15 cellular contexts compared by ENCODE assay signal in the genomic region with DNA sequence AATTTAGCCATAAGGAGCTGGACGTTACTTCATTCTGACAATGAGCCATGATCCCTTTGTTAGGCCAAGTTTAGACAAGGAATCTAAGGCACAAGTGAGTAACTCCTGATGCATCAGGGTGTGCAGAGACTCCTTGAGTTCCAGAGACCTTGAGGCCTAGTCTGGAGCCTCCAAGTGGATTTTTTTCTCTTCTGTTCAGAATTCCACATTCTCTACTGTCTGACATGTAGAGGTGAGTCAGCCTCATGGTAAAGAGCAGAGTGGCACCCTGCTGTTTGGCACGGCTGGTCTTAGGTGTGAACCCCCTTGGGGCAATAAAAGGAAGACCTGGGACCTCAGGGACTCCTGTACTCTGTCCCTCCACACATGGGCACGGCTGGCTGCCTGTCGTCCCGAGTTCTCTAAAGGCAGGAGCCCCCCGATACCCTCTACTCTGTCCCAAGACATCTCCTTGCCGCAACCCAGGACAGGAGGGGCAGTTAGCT. TPM values are rescaled to one million over a fixed set of nuclear protein-coding genes. Genes with fewer than 3 reads are reported as not detected.
A peak's percentile ranks its signal among the peaks of the same experiment; 100 is the strongest.
DNase-seq lines count a peak whose midpoint lies in the region; ATAC-seq, FAIRE-seq and TF ChIP-seq lines count a peak whose summit lies in the region.
"Had no signal": no experiment of that assay in that cellular context is flagged by ENCODE, and none has a peak within 500 bp of the region (broad histone marks: within the 10 kb centered on the region; RNA-seq: fewer than 3 reads in every experiment).

No MANE protein-coding gene starts in this region.

- H3K4me3 ChIP-seq in A549 (no peak overlapping the region; the same call in 2 of the 3 replicates), cardiac fibroblast (replicated peaks in 1 of 2; ENCODE audit: low read depth in 2 of 2, low read length in 2 of 2) (no peak overlapping the region), left lung (no peak overlapping the region), ascending aorta (no peak overlapping the region)
- H3K4me3 ChIP-seq: pancreas, vagina had no signal

- no peaks in the 10 kb centered on the region for H3K36me3 Mint-ChIP-seq in activated T-helper 2 cell treated with anti-CD3 and anti-CD28 coated beads, Interferon-gamma antibody, Interleukin-2, Interleukin-4, amounts not matched to agents 10 μg/mL and 5 μg/mL and 100 μg/mL, durations not matched to agents 14 hours and 24 hours and 36 hours (ENCODE audit: low read depth)
- H3K36me3 Mint-ChIP-seq: activated CD8-positive, alpha-beta memory T cell treated with anti-CD3 and anti-CD28 coated beads, Interleukin-2, amount 10 ng/mL, durations not matched to agents 7 days and 5 days had no signal

- H3K9me3 Mint-ChIP-seq in activated T-helper 2 cell treated with anti-CD3 and anti-CD28 coated beads, Interferon-gamma antibody, Interleukin-2, Interleukin-4, amounts not matched to agents 10 μg/mL and 5 μg/mL and 100 μg/mL, durations not matched to agents 14 hours and 24 hours and 36 hours = no peaks in the 10 kb centered on the region
- H3K9me3 Mint-ChIP-seq: T-helper 2 cell treated with Interferon-gamma antibody and Interleukin-4, amounts not matched to agents 5 μg/mL and 100 μg/mL, for 36 hours had no signal

- H3K27ac ChIP-seq in A549 = peak overlapping the region; percentile 92 to 96
- H3K27ac ChIP-seq in left lung = no peak overlapping the region
- H3K27ac ChIP-seq in ascending aorta = no peak overlapping the region
- H3K27ac ChIP-seq: HL-60, pancreas, vagina had no signal

- H3K4me1 Mint-ChIP-seq in activated T-helper 2 cell treated with anti-CD3 and anti-CD28 coated beads, Interferon-gamma antibody, Interleukin-2, Interleukin-4, amounts not matched to agents 10 μg/mL and 5 μg/mL and 100 μg/mL, durations not matched to agents 14 hours and 24 hours and 36 hours (ENCODE audit: low read depth) = no peaks in the 10 kb centered on the region
- H3K4me1 Mint-ChIP-seq: activated CD8-positive, alpha-beta memory T cell treated with anti-CD3 and anti-CD28 coated beads, Interleukin-2, amount 10 ng/mL, durations not matched to agents 7 days and 5 days had no signal

- H3K36me3 ChIP-seq in left lung (no peaks in the 10 kb centered on the region), ascending aorta (no peaks in the 10 kb centered on the region)
- H3K36me3 ChIP-seq: pancreas, vagina had no signal

- peak; percentile 97 for FAIRE-seq in A549 (lab: Jason Lieb, UNC)
- FAIRE-seq: pancreas had no signal

- CTCF ChIA-PET in A549 (lab: Yijun Ruan, JAX) = interaction anchor here (0.9 to 4.9 kb wide), 13 partner anchors 9 to 62 kb away, joined by 3 to 29 read pairs (median 12); a partner anchor contains a TSS

- TF ChIP-seq POLR2A in A549 (IDR thresholded peaks at IDR 0.05; ENCODE audit: low read length) = no peak

- H3K27ac Mint-ChIP-seq in activated T-helper 2 cell treated with anti-CD3 and anti-CD28 coated beads, Interferon-gamma antibody, Interleukin-2, Interleukin-4, amounts not matched to agents 10 μg/mL and 5 μg/mL and 100 μg/mL, durations not matched to agents 14 hours and 24 hours and 36 hours = no peak overlapping the region
- H3K27ac Mint-ChIP-seq: activated CD8-positive, alpha-beta memory T cell treated with anti-CD3 and anti-CD28 coated beads, Interleukin-2, amount 10 ng/mL, durations not matched to agents 7 days and 5 days; T-helper 2 cell treated with Interferon-gamma antibody and Interleukin-4, amounts not matched to agents 5 μg/mL and 100 μg/mL, for 36 hours had no signal

- TF ChIP-seq EP300 in A549 (IDR thresholded peaks at IDR 0.05) (peak; percentile 72 to 86; a peak in 2 of 5 replicates), Ishikawa (IDR thresholded peaks at IDR 0.05; ENCODE audit: borderline replicate concordance) (peak; percentile 44; the same call in 1 of the 2 replicates)

- peaks cover 13% of the 10 kb centered on the region for H3K27me3 Mint-ChIP-seq in activated T-helper 2 cell treated with anti-CD3 and anti-CD28 coated beads, Interferon-gamma antibody, Interleukin-2, Interleukin-4, amounts not matched to agents 10 μg/mL and 5 μg/mL and 100 μg/mL, durations not matched to agents 14 hours and 24 hours and 36 hours (ENCODE audit: low read depth)

- H3K4me2 ChIP-seq in A549 = peak overlapping the region; percentile 45

- no peaks in the 10 kb centered on the region for H3K27me3 ChIP-seq in left lung
- no peaks in the 10 kb centered on the region for H3K27me3 ChIP-seq in ascending aorta
- H3K27me3 ChIP-seq: pancreas, vagina had no signal

- H3K4me3 Mint-ChIP-seq in activated T-helper 2 cell treated with anti-CD3 and anti-CD28 coated beads, Interferon-gamma antibody, Interleukin-2, Interleukin-4, amounts not matched to agents 10 μg/mL and 5 μg/mL and 100 μg/mL, durations not matched to agents 14 hours and 24 hours and 36 hours (ENCODE audit: low read depth) = no peak overlapping the region
- H3K4me3 Mint-ChIP-seq: activated CD8-positive, alpha-beta memory T cell treated with anti-CD3 and anti-CD28 coated beads, Interleukin-2, amount 10 ng/mL, durations not matched to agents 7 days and 5 days; T-helper 2 cell treated with Interferon-gamma antibody and Interleukin-4, amounts not matched to agents 5 μg/mL and 100 μg/mL, for 36 hours had no signal

- POLR2A ChIA-PET in A549 (lab: Yijun Ruan, JAX) = interaction anchor here (0.5 to 3.8 kb wide), 6 partner anchors 10 to 72 kb away, joined by 3 to 31 read pairs (median 8); a partner anchor contains a TSS

- intact Hi-C loops in left lung (cut with DNase I) = no loop called here
- intact Hi-C loops in activated T-helper 2 cell treated with anti-CD3 and anti-CD28 coated beads, Interferon-gamma antibody, Interleukin-2, Interleukin-4, amounts not matched to agents 10 μg/mL and 5 μg/mL and 100 μg/mL, durations not matched to agents 14 hours and 24 hours and 36 hours (cut with micrococcal nuclease) = no loop called here
- intact Hi-C loops in ascending aorta (cut with DNase I) = no loop called here

- peak in 1 of 2 experiments; percentile 43; a peak in 3 of 5 replicates for TF ChIP-seq RAD21 in A549 (conservative IDR thresholded peaks at IDR 0.05 in 1 of 2, IDR thresholded peaks at IDR 0.05 in 1 of 2)
- TF ChIP-seq RAD21 in Ishikawa (IDR thresholded peaks at IDR 0.05; ENCODE audit: low read depth) = no peak

- no peaks in the 10 kb centered on the region for H3K9me3 ChIP-seq in A549
- H3K9me3 ChIP-seq in left lung = no peaks in the 10 kb centered on the region
- no peaks in the 10 kb centered on the region for H3K9me3 ChIP-seq in ascending aorta
- H3K9me3 ChIP-seq: pancreas, vagina had no signal

- WGBS in A549 (ENCODE audit: missing lambda C conversion rate) = 14% methylated on average over 7 of the region's 7 CpGs

- ATAC-seq in A549 (peak; percentile 86 to 92), left lung (peak; percentile 20)
- ATAC-seq: activated CD8-positive, alpha-beta memory T cell treated with anti-CD3 and anti-CD28 coated beads, Interleukin-2, amount 10 ng/mL, durations not matched to agents 7 days and 5 days had no signal

- H3K4me1 ChIP-seq in A549 = peaks cover 60% of the 10 kb centered on the region
- H3K4me1 ChIP-seq in left lung = peaks cover 6 to 12% of the 10 kb centered on the region in 2 donors
- no peaks in the 10 kb centered on the region for H3K4me1 ChIP-seq in ascending aorta

- no peak for TF ChIP-seq CTCF in A549 (IDR thresholded peaks at IDR 0.05)
- TF ChIP-seq CTCF in cardiac fibroblast (IDR thresholded peaks at IDR 0.05; ENCODE audit: low read depth, low read length) = no peak
- TF ChIP-seq CTCF in left lung (IDR thresholded peaks at IDR 0.05) = no peak
- no peak for TF ChIP-seq CTCF in ascending aorta (IDR thresholded peaks at IDR 0.05)

- peak; percentile 81 to 93 for DNase-seq in A549 (ENCODE audit: low read depth in 1 of 2, low spot score in 1 of 2)
- peak; percentile 70 to 97 for DNase-seq in cardiac fibroblast (ENCODE audit: low read depth in 2 of 2)
- no peak for DNase-seq in left lung
- DNase-seq in activated T-helper 2 cell treated with anti-CD3 and anti-CD28 coated beads, Interferon-gamma antibody, Interleukin-2, Interleukin-4, amounts not matched to agents 10 μg/mL and 5 μg/mL and 100 μg/mL, durations not matched to agents 14 hours and 24 hours and 36 hours (ENCODE audit: low spot score) = no peak
- DNase-seq in GM19240 (ENCODE audit: insufficient read length, low spot score) = no peak
- DNase-seq in ascending aorta (ENCODE audit: low spot score in 2 of 2) = no peak
- DNase-seq in NCI-H2196 treated with DMSO at 0.1 percent for 48 hours (lab: John Stamatoyannopoulos, UW; ENCODE audit: unreplicated experiment) = no peak
- DNase-seq: activated CD8-positive, alpha-beta memory T cell treated with anti-CD3 and anti-CD28 coated beads, Interleukin-2, amount 10 ng/mL, durations not matched to agents 7 days and 5 days; pancreas had no signal

TF ChIP-seq in A549, 52 proteins besides CTCF, POLR2A, EP300 and RAD21 (continues in another document):
- TF ChIP-seq GATA3 (IDR thresholded peaks at IDR 0.05; ENCODE audit: borderline replicate concordance) (peak; percentile 88; the same call in 1 of the 2 replicates), CHD2 (IDR thresholded peaks at IDR 0.05; ENCODE audit: low read length, partially characterized antibody) (no peak), CEBPB (IDR thresholded peaks at IDR 0.05) (peak in 1 of 2 experiments; percentile 50; a peak in 1 of 4 replicates)

TF ChIP-seq in Ishikawa, 13 proteins besides CTCF, POLR2A, EP300 and RAD21 (continues in another document):
- TF ChIP-seq EGR1 (IDR thresholded peaks at IDR 0.05) = no peak
- no peak for TF ChIP-seq CEBPB (IDR thresholded peaks at IDR 0.05)
- no peak for TF ChIP-seq YY1 (IDR thresholded peaks at IDR 0.05; ENCODE audit: low read depth)
- TF ChIP-seq ZBTB7A (IDR thresholded peaks at IDR 0.05; ENCODE audit: low read depth) = no peak

RNA-seq across cellular contexts. Expression of a gene that starts 22.0 kb away (rescaled TPM):
- polyA plus RNA-seq in A549 (2011; rRNA removed) (1,135 and 1,466 TPM in 2 replicates), A549 (2017; fragmentation: RNase III; extraction: RNeasy Plus Mini Kit Qiagen cat#74134 plus additional on column Dnase treatment) (1,411 to 1,859 TPM (median 1,765 TPM) in 3 replicates)
- polyA plus RNA-seq in A549 (2012; cell fraction: cytosol; rRNA removed) = 661 and 843 TPM in 2 replicates
- polyA plus RNA-seq in A549 (2012; cell fraction: nucleus; rRNA removed) = 1,811 and 1,913 TPM in 2 replicates
- polyA minus RNA-seq in A549 (2011; rRNA and poly(A)+ RNA removed) = 1,411 and 1,484 TPM in 2 replicates
- total RNA-seq in left lung (100 to 1,000 TPM; 151 to 222 TPM), ascending aorta (174 TPM)
- not detected in 2 replicates for total RNA-seq in activated T-helper 2 cell treated with anti-CD3 and anti-CD28 coated beads, Interferon-gamma antibody, Interleukin-2, Interleukin-4, amounts not matched to agents 10 μg/mL and 5 μg/mL and 100 μg/mL, durations not matched to agents 14 hours and 24 hours and 36 hours

RNA-seq across cellular contexts. Expression of a gene that starts 52.0 kb away (rescaled TPM):
- polyA plus RNA-seq in A549 (2011; rRNA removed) (not detected in 2 replicates), A549 (2017; fragmentation: RNase III; extraction: RNeasy Plus Mini Kit Qiagen cat#74134 plus additional on column Dnase treatment) (not detected in 3 replicates)
- polyA plus RNA-seq in A549 (2012; cell fraction: cytosol; rRNA removed) = not detected in 2 replicates
- polyA plus RNA-seq in A549 (2012; cell fraction: nucleus; rRNA removed) = not detected in 2 replicates
- not detected in 2 replicates for polyA minus RNA-seq in A549 (2011; rRNA and poly(A)+ RNA removed)
- total RNA-seq in left lung (not detected), ascending aorta (not detected)
- not detected in 2 replicates for total RNA-seq in activated T-helper 2 cell treated with anti-CD3 and anti-CD28 coated beads, Interferon-gamma antibody, Interleukin-2, Interleukin-4, amounts not matched to agents 10 μg/mL and 5 μg/mL and 100 μg/mL, durations not matched to agents 14 hours and 24 hours and 36 hours
- total RNA-seq: activated CD8-positive, alpha-beta memory T cell treated with anti-CD3 and anti-CD28 coated beads, Interleukin-2, amount 10 ng/mL, durations not matched to agents 7 days and 5 days; pancreas; vagina had no signal
- polyA plus RNA-seq: adipose tissue, esophagus, pancreas had no signal

Comparison
In these comparisons a context has a peak if more than half of its experiments do, and no peak if none do; other contexts are left out.
1. DNase-seq: peak in A549 (2 of 2) and cardiac fibroblast (2 of 2); none in left lung (0 of 2), activated T-helper 2 cell treated with anti-CD3 and anti-CD28 coated beads, Interferon-gamma antibody, Interleukin-2, Interleukin-4, amounts not matched to agents 10 μg/mL and 5 μg/mL and 100 μg/mL, durations not matched to agents 14 hours and 24 hours and 36 hours (single experiment), GM19240 (single experiment), ascending aorta (0 of 2) and NCI-H2196 treated with DMSO at 0.1 percent for 48 hours (single experiment).
2. H3K27ac ChIP-seq: peak in A549 (2 of 2); none in left lung (0 of 2) and ascending aorta (0 of 2).
3. RNA of a gene that starts 22.0 kb away (total RNA-seq): 151 to 222 TPM in left lung and 174 TPM in ascending aorta (single experiment); not detected in activated T-helper 2 cell treated with anti-CD3 and anti-CD28 coated beads, Interferon-gamma antibody, Interleukin-2, Interleukin-4, amounts not matched to agents 10 μg/mL and 5 μg/mL and 100 μg/mL, durations not matched to agents 14 hours and 24 hours and 36 hours; every median in the first group is over 100 times any median in the second.